11 cellular contexts compared by ENCODE assay signal in genomic region chr20:49283703-49284625, GRCh38. TPM values are rescaled to one million over a fixed set of nuclear protein-coding genes. Genes with fewer than 3 reads are reported as not detected.
DNase-seq lines count a peak whose midpoint lies in the region; ATAC-seq and TF ChIP-seq lines count a peak whose summit lies in the region.
"Had no signal": no experiment of that assay in that cellular context is flagged by ENCODE, and none has a peak within 500 bp of the region (broad histone marks: within the 10 kb centered on the region; RNA-seq: fewer than 3 reads in every experiment).

No MANE protein-coding gene starts in this region.

- no peaks in the 10 kb centered on the region for H3K27me3 ChIP-seq in AG04450 (ENCODE audit: control insufficient read depth, insufficient read depth, low read length)
- no peaks in the 10 kb centered on the region for H3K27me3 ChIP-seq in iPS-15b (ENCODE audit: control insufficient read depth, insufficient read depth, low read length)
- H3K27me3 ChIP-seq: left lung had no signal

- no peak overlapping the region for H3K27ac ChIP-seq in AG04450 (ENCODE audit: low read depth, low read length)
- peak overlapping the region; percentile 94 for H3K27ac ChIP-seq in VCaP
- H3K27ac ChIP-seq: left lung had no signal

- POLR2A ChIA-PET in AG04450 (lab: Yijun Ruan, JAX): no interaction called here

- H3K36me3 ChIP-seq in iPS-15b (ENCODE audit: control insufficient read depth, insufficient read depth, low read length): peaks cover 92% of the 10 kb centered on the region

- no peak for TF ChIP-seq CTCF in AG04450 (IDR thresholded peaks at IDR 0.05; ENCODE audit: low read depth, low read length)
- TF ChIP-seq CTCF in VCaP (conservative IDR thresholded peaks at IDR 0.05): peak; percentile 13; the same call in 1 of the 2 replicates

- DNase-seq in AG04450 (ENCODE audit: low read depth, low spot score) (no peak), NCI-H526 treated with DMSO at 0.1 percent for 48 hours (lab: John Stamatoyannopoulos, UW) (no peak), iPS-NIHi7 (ENCODE audit: extremely low spot score) (no peak)
- DNase-seq: GOT3, left lung, NCI-H1092 treated with DMSO at 0.1 percent for 48 hours had no signal

- H3K4me3 ChIP-seq in AG04450 (ENCODE audit: low read depth, low read length) (peak overlapping the region; percentile 31), iPS-15b (ENCODE audit: low read depth, low read length) (peak overlapping the region; percentile 91)

- H3K9ac ChIP-seq in iPS-15b (ENCODE audit: low read depth, low read length): peak overlapping the region; percentile 100

- H3K4me1 ChIP-seq in iPS-15b (ENCODE audit: control insufficient read depth, insufficient read depth, low read length): peaks cover 15% of the 10 kb centered on the region

- TF ChIP-seq POLR2A in GM19193 (IDR thresholded peaks at IDR 0.05; ENCODE audit: extremely low read depth, insufficient read depth, insufficient read length): peak; percentile 18

- CTCF ChIA-PET in AG04450 (lab: Charles Lee): no interaction called here

- ATAC-seq in GM19328 (IDR thresholded peaks at IDR 0.05; ENCODE audit: unreplicated experiment): no peak
- ATAC-seq in HG03039 (IDR thresholded peaks at IDR 0.05; ENCODE audit: unreplicated experiment): no peak
- ATAC-seq: left lung had no signal

- peaks cover 48% of the 10 kb centered on the region for H3K9me3 ChIP-seq in AG04450 (ENCODE audit: control insufficient read depth, insufficient read depth, low read length)
- no peaks in the 10 kb centered on the region for H3K9me3 ChIP-seq in iPS-15b (ENCODE audit: control insufficient read depth, insufficient read depth, low read length)

RNA-seq across cellular contexts. Expression of gene ZNFX1, which starts 6.1 kb away (rescaled TPM):
- 9.6 and 16.6 TPM in 2 replicates for polyA plus RNA-seq in AG04450 (2011; rRNA removed)
- 33.5 and 40.8 TPM in 2 replicates for polyA minus RNA-seq in AG04450 (2011; rRNA and poly(A)+ RNA removed)
